ENCODE assay signal across 31 cellular contexts in the genomic region with DNA sequence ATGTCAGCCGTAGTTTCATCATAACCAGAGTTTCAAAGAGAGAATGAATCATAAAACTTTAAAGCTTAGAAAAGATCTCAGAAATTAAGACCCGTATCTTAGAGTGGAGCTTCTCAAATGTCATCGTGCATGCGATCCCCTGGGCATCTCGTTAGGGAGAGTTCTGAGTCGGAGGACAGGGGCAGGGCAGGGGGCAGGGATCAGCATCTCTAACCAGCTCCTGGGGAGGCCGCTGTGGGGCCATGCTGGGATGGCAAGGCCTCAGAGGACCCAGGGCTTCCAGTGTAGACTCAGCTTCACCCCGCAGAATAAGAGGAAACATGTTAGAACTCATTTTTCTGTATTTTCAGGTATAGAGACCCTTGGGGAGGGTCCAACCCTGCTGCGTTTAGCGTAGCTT.
"Had no signal": no experiment of that assay in that cellular context is flagged by ENCODE, and none has a peak within 500 bp of the region (broad histone marks: within the 10 kb centered on the region; RNA-seq: fewer than 3 reads in every experiment).

No MANE protein-coding gene starts in this region.

- H3K4me3 ChIP-seq: adrenal gland, body of pancreas, colonic mucosa, esophagus squamous epithelium, gastroesophageal sphincter had no signal

- H3K4me1 Mint-ChIP-seq: activated B cell treated with CpG ODN at 0.5 μM for 24 hours; activated naive CD4-positive, alpha-beta T cell treated with anti-CD3 and anti-CD28 coated beads, Interleukin-2, amount 50 U/mL, for 24 hours; activated naive CD8-positive, alpha-beta T cell treated with anti-CD3 and anti-CD28 coated beads for 36 hours; activated naive CD8-positive, alpha-beta T cell treated with anti-CD3 and anti-CD28 coated beads, Interleukin-2, amount 50 U/mL, for 24 hours had no signal

- ATAC-seq: activated CD4-positive, CD25-positive, alpha-beta regulatory T cell treated with anti-CD3 and anti-CD28 coated beads, Interleukin-2, amount 50 U/mL, for 24 hours; activated CD8-positive, alpha-beta T cell treated with anti-CD3 and anti-CD28 coated beads for 36 hours; activated naive CD8-positive, alpha-beta T cell treated with anti-CD3 and anti-CD28 coated beads, Interleukin-2, amount 50 U/mL, for 24 hours; activated T-cell treated with anti-CD3 and anti-CD28 coated beads, Interleukin-2, amount 50 U/mL, for 4 hours; body of pancreas; gastroesophageal sphincter; T-helper 17 cell had no signal

- H3K9me3 ChIP-seq: adrenal gland, body of pancreas, colonic mucosa, esophagus squamous epithelium, gastroesophageal sphincter had no signal

- H3K36me3 ChIP-seq: adrenal gland, colonic mucosa, esophagus squamous epithelium, gastroesophageal sphincter, WERI-Rb-1 had no signal

- H3K4me1 ChIP-seq: adrenal gland, colonic mucosa had no signal

- H3K27ac ChIP-seq: adrenal gland, body of pancreas, colonic mucosa, epithelial cell of prostate, esophagus squamous epithelium, gastroesophageal sphincter, WERI-Rb-1 had no signal

- H3K27me3 Mint-ChIP-seq: activated B cell treated with CpG ODN at 0.5 μM for 24 hours had no signal

- H3K9me3 Mint-ChIP-seq: activated CD8-positive, alpha-beta T cell treated with anti-CD3 and anti-CD28 coated beads for 36 hours; activated naive CD4-positive, alpha-beta T cell treated with anti-CD3 and anti-CD28 coated beads for 36 hours; activated naive CD4-positive, alpha-beta T cell treated with anti-CD3 and anti-CD28 coated beads, Interleukin-2, amount 50 U/mL, for 24 hours; activated naive CD8-positive, alpha-beta T cell treated with anti-CD3 and anti-CD28 coated beads for 36 hours; activated naive CD8-positive, alpha-beta T cell treated with anti-CD3 and anti-CD28 coated beads, Interleukin-2, amount 50 U/mL, for 24 hours; activated T-cell treated with anti-CD3 and anti-CD28 coated beads, Interleukin-2, amount 50 U/mL, for 4 hours; activated T-helper 2 cell treated with anti-CD3 and anti-CD28 coated beads, Interferon-gamma antibody, Interleukin-2, Interleukin-4, amounts not matched to agents 10 μg/mL and 5 μg/mL and 100 μg/mL, durations not matched to agents 14 hours and 24 hours and 36 hours; T-helper 2 cell treated with Interferon-gamma antibody and Interleukin-4, amounts not matched to agents 5 μg/mL and 100 μg/mL, for 36 hours had no signal

- H3K36me3 Mint-ChIP-seq: activated naive CD4-positive, alpha-beta T cell treated with anti-CD3 and anti-CD28 coated beads, Interleukin-2, amount 50 U/mL, for 24 hours; activated naive CD8-positive, alpha-beta T cell treated with anti-CD3 and anti-CD28 coated beads for 36 hours had no signal

- DNase-seq: activated B cell treated with CpG ODN at 0.5 μM for 24 hours; activated CD4-positive, alpha-beta T cell treated with anti-CD3 and anti-CD28 coated beads for 48 hours; activated CD4-positive, alpha-beta T cell treated with anti-CD3 and anti-CD28 coated beads, Interleukin-2, amount 50 U/mL, for 1 hour; activated CD4-positive, alpha-beta T cell treated with anti-CD3 and anti-CD28 coated beads, Interleukin-2, amount 50 U/mL, for 48 hours; activated CD8-positive, alpha-beta memory T cell treated with anti-CD3 and anti-CD28 coated beads for 24 hours; activated CD8-positive, alpha-beta T cell treated with anti-CD3 and anti-CD28 coated beads for 36 hours; activated effector memory CD4-positive, alpha-beta T cell treated with anti-CD3 and anti-CD28 coated beads, Interleukin-2, amount 50 U/mL, for 16 hours; activated naive CD4-positive, alpha-beta T cell treated with anti-CD3 and anti-CD28 coated beads for 36 hours; activated naive CD8-positive, alpha-beta T cell treated with anti-CD3 and anti-CD28 coated beads for 36 hours; activated naive CD8-positive, alpha-beta T cell treated with anti-CD3 and anti-CD28 coated beads, Interleukin-2, amount 50 U/mL, for 24 hours; activated T-cell treated with anti-CD3 and anti-CD28 coated beads, Interleukin-2, amount 50 U/mL, for 4 hours; adrenal gland; amygdala; body of pancreas; caudate nucleus; colonic mucosa; effector CD8-positive, alpha-beta T cell; esophagus squamous epithelium; foreskin melanocyte; T-helper 1 cell; T-helper 17 cell; T1000; WERI-Rb-1 had no signal

- FAIRE-seq: endometrium, endothelial cell of umbilical vein had no signal

- H3K27me3 ChIP-seq: adrenal gland, body of pancreas, colonic mucosa, esophagus squamous epithelium, gastroesophageal sphincter had no signal

- H3K27ac Mint-ChIP-seq: activated B cell treated with CpG ODN at 0.5 μM for 24 hours; activated CD8-positive, alpha-beta T cell treated with anti-CD3 and anti-CD28 coated beads for 36 hours; activated naive CD4-positive, alpha-beta T cell treated with anti-CD3 and anti-CD28 coated beads for 36 hours; activated naive CD4-positive, alpha-beta T cell treated with anti-CD3 and anti-CD28 coated beads, Interleukin-2, amount 50 U/mL, for 24 hours; activated naive CD8-positive, alpha-beta T cell treated with anti-CD3 and anti-CD28 coated beads for 36 hours; activated naive CD8-positive, alpha-beta T cell treated with anti-CD3 and anti-CD28 coated beads, Interleukin-2, amount 50 U/mL, for 24 hours; activated T-helper 2 cell treated with anti-CD3 and anti-CD28 coated beads, Interferon-gamma antibody, Interleukin-2, Interleukin-4, amounts not matched to agents 10 μg/mL and 5 μg/mL and 100 μg/mL, durations not matched to agents 14 hours and 24 hours and 36 hours; T-helper 17 cell; T-helper 2 cell treated with Interferon-gamma antibody and Interleukin-4, amounts not matched to agents 5 μg/mL and 100 μg/mL, for 36 hours had no signal

- H3K4me3 Mint-ChIP-seq: activated B cell treated with CpG ODN at 0.5 μM for 24 hours; activated CD8-positive, alpha-beta T cell treated with anti-CD3 and anti-CD28 coated beads for 36 hours; activated naive CD4-positive, alpha-beta T cell treated with anti-CD3 and anti-CD28 coated beads for 36 hours; activated naive CD4-positive, alpha-beta T cell treated with anti-CD3 and anti-CD28 coated beads, Interleukin-2, amount 50 U/mL, for 24 hours; activated naive CD8-positive, alpha-beta T cell treated with anti-CD3 and anti-CD28 coated beads for 36 hours; activated naive CD8-positive, alpha-beta T cell treated with anti-CD3 and anti-CD28 coated beads, Interleukin-2, amount 50 U/mL, for 24 hours; activated T-cell treated with anti-CD3 and anti-CD28 coated beads, Interleukin-2, amount 50 U/mL, for 4 hours; T-helper 17 cell; T-helper 2 cell treated with Interferon-gamma antibody and Interleukin-4, amounts not matched to agents 5 μg/mL and 100 μg/mL, for 36 hours had no signal
